9 cellular contexts compared by ENCODE assay signal in the genomic region with DNA sequence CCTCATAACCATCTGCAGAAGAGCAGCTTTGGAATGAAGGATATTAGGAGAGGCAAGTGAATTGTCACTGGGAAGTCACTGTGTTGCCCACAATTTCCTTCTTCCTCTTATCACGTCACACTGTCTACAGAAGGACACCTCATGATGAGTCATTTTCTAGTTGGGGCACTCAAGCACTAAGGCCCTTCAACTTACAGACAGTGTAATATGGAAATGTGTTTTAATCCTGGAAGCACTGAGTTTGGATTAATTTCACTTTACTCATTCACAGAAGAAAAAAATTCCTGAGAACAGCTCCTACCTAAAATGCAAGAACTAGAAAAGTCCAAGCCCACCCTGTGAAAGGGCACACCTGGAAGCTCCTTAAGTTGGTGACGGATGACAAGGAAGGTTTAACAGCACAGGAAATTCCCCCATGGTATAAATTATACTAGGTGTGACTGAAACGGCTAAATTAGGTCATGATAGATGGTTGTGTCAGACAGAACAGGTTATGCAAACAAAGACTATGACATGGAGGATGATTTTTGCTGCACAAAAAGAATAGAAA. TPM values are rescaled to one million over a fixed set of nuclear protein-coding genes. Genes with fewer than 3 reads are reported as not detected.
DNase-seq lines count a peak whose midpoint lies in the region; ATAC-seq, FAIRE-seq and TF ChIP-seq lines count a peak whose summit lies in the region.
"Had no signal": no experiment of that assay in that cellular context is flagged by ENCODE, and none has a peak within 500 bp of the region (broad histone marks: within the 10 kb centered on the region; RNA-seq: fewer than 3 reads in every experiment).

No MANE protein-coding gene starts in this region.

- H3K27ac ChIP-seq in astrocyte (ENCODE audit: low read depth, low read length) (peak overlapping the region; percentile 60), pancreas (peak overlapping the region in 1 of 4 donors; percentile 39)

- no peak overlapping the region for H3K27ac Mint-ChIP-seq in activated T-cell treated with anti-CD3 and anti-CD28 coated beads, Interleukin-2, amount 50 U/mL, for 72 hours
- H3K27ac Mint-ChIP-seq in astrocyte (ENCODE audit: unreplicated experiment): peak overlapping the region; percentile 28
- H3K27ac Mint-ChIP-seq: CD4-positive, CD25-positive, alpha-beta regulatory T cell had no signal

- peak overlapping the region; percentile 76 for H3K4me2 ChIP-seq in astrocyte (ENCODE audit: low read length)

- peaks cover 2 to 4% of the 10 kb centered on the region in 2 donors for H3K9me3 Mint-ChIP-seq in activated T-cell treated with anti-CD3 and anti-CD28 coated beads, Interleukin-2, amount 50 U/mL, for 72 hours
- H3K9me3 Mint-ChIP-seq in astrocyte (ENCODE audit: unreplicated experiment): no peaks in the 10 kb centered on the region

- peak overlapping the region in 1 of 2 donors; percentile 21 for H3K4me3 Mint-ChIP-seq in activated T-cell treated with anti-CD3 and anti-CD28 coated beads, Interleukin-2, amount 50 U/mL, for 72 hours
- H3K4me3 Mint-ChIP-seq in astrocyte (ENCODE audit: unreplicated experiment): no peak overlapping the region
- H3K4me3 Mint-ChIP-seq: CD4-positive, CD25-positive, alpha-beta regulatory T cell had no signal

- H4K20me1 ChIP-seq in astrocyte (ENCODE audit: insufficient read depth, low read length): peaks cover 10% of the 10 kb centered on the region

- DNase-seq in activated T-cell treated with anti-CD3 and anti-CD28 coated beads, Interleukin-2, amount 50 U/mL, for 72 hours: no peak
- DNase-seq in activated T-cell treated with anti-CD3 and anti-CD28 coated beads for 4 hours (no peak), astrocyte (ENCODE audit: low read depth) (peak; percentile 95), pancreas (no peak), DMS79 (lab: John Stamatoyannopoulos, UW) (no peak), NCI-H1105 (lab: John Stamatoyannopoulos, UW) (no peak)
- DNase-seq: CD4-positive, CD25-positive, alpha-beta regulatory T cell had no signal

- H3K27me3 ChIP-seq in astrocyte (ENCODE audit: insufficient read depth, low read length) (no peaks in the 10 kb centered on the region), pancreas (no peaks in the 10 kb centered on the region)

- H3K4me3 ChIP-seq in astrocyte (ENCODE audit: insufficient read depth, low read depth, low read length) (peak overlapping the region; percentile 8), pancreas (no peak overlapping the region)

- H3K79me2 ChIP-seq in astrocyte (ENCODE audit: insufficient read depth, low read length): peaks cover 55% of the 10 kb centered on the region

- H3K27me3 Mint-ChIP-seq in activated T-cell treated with anti-CD3 and anti-CD28 coated beads, Interleukin-2, amount 50 U/mL, for 72 hours (ENCODE audit: low read depth): peaks cover 6% of the 10 kb centered on the region
- H3K27me3 Mint-ChIP-seq in astrocyte (ENCODE audit: low read depth, unreplicated experiment): no peaks in the 10 kb centered on the region

- H2AFZ ChIP-seq in astrocyte (ENCODE audit: low read depth, low read length): no peak overlapping the region

- H3K36me3 ChIP-seq in astrocyte (ENCODE audit: insufficient read depth, low read length) (no peaks in the 10 kb centered on the region), pancreas (no peaks in the 10 kb centered on the region)

- H3K9me3 ChIP-seq in astrocyte (ENCODE audit: insufficient read depth, low read depth, low read length): no peaks in the 10 kb centered on the region
- no peaks in the 10 kb centered on the region for H3K9me3 ChIP-seq in pancreas

- peaks cover 13% of the 10 kb centered on the region for H3K4me1 ChIP-seq in astrocyte (ENCODE audit: insufficient read depth, low read length)
- H3K4me1 ChIP-seq in pancreas: peaks cover 5 to 18% (median 15%) of the 10 kb centered on the region in 3 donors

- TF ChIP-seq CTCF in astrocyte (IDR thresholded peaks at IDR 0.05; ENCODE audit: insufficient read depth, low read depth, low read length) (no peak), pancreas (IDR thresholded peaks at IDR 0.05) (no peak)

- peak overlapping the region; percentile 41 for H3K9ac ChIP-seq in astrocyte (ENCODE audit: low read length)

- FAIRE-seq in astrocyte (lab: Jason Lieb, UNC) (peak; percentile 93), pancreas (lab: Jason Lieb, UNC) (no peak)

- intact Hi-C loops in pancreas (cut with DNase I): no loop called here

- peaks cover 13% of the 10 kb centered on the region for H3K4me1 Mint-ChIP-seq in activated T-cell treated with anti-CD3 and anti-CD28 coated beads, Interleukin-2, amount 50 U/mL, for 72 hours (ENCODE audit: low read depth)
- peaks cover 22% of the 10 kb centered on the region for H3K4me1 Mint-ChIP-seq in astrocyte (ENCODE audit: low read depth, unreplicated experiment)
- H3K4me1 Mint-ChIP-seq: CD4-positive, CD25-positive, alpha-beta regulatory T cell had no signal

- H3K36me3 Mint-ChIP-seq in activated T-cell treated with anti-CD3 and anti-CD28 coated beads, Interleukin-2, amount 50 U/mL, for 72 hours (ENCODE audit: insufficient read depth in 2 of 2): peaks cover 2 to 5% of the 10 kb centered on the region in 2 donors
- H3K36me3 Mint-ChIP-seq in astrocyte (ENCODE audit: low read depth, unreplicated experiment): peaks cover 2% of the 10 kb centered on the region
- H3K36me3 Mint-ChIP-seq: CD4-positive, CD25-positive, alpha-beta regulatory T cell had no signal

- ATAC-seq in activated T-cell treated with anti-CD3 and anti-CD28 coated beads, Interleukin-2, amount 50 U/mL, for 72 hours (replicated peaks in 1 of 2): peak; percentile 72 to 76
- ATAC-seq in HG03558 (IDR thresholded peaks at IDR 0.05; ENCODE audit: extremely low read depth, unreplicated experiment): peak; percentile 53
- peak in 3 of 4 donors; percentile 49 to 80 (median 55) for ATAC-seq in pancreas
- no peak for ATAC-seq in HG03045 (IDR thresholded peaks at IDR 0.05; ENCODE audit: unreplicated experiment)

- WGBS in pancreas, 2 donors: 53 to 54% methylated on average over 3 of the region's 3 CpGs

RNA-seq across cellular contexts. Expression of a gene that starts 56.6 kb away (rescaled TPM):
- total RNA-seq in activated T-cell treated with anti-CD3 and anti-CD28 coated beads, Interleukin-2, amount 50 U/mL, for 72 hours: 1 to 10 TPM; 2.3 to 3.7 TPM
- total RNA-seq in astrocyte: 35.4 and 35.9 TPM in 2 replicates
- total RNA-seq in pancreas: 10 to 100 TPM; 21.8 to 32.3 (median 26.6) TPM
- 10 to 100 TPM; 12.8 to 20.0 TPM for polyA plus RNA-seq in pancreas
